Comparison of ENCODE assay signal across 15 cellular contexts in genomic region chr4:88705805-88706518, GRCh38. TPM values are rescaled to one million over a fixed set of nuclear protein-coding genes. Genes with fewer than 3 reads are reported as not detected.
DNase-seq lines count a peak whose midpoint lies in the region; ATAC-seq and TF ChIP-seq lines count a peak whose summit lies in the region.
"Had no signal": no experiment of that assay in that cellular context is flagged by ENCODE, and none has a peak within 500 bp of the region (broad histone marks: within the 10 kb centered on the region; RNA-seq: fewer than 3 reads in every experiment).

No MANE protein-coding gene starts in this region.

- no peak for ATAC-seq in activated naive CD8-positive, alpha-beta T cell treated with anti-CD3 and anti-CD28 coated beads, Interleukin-2, amount 50 U/mL, for 24 hours
- ATAC-seq in HG02973 (IDR thresholded peaks at IDR 0.05; ENCODE audit: unreplicated experiment) = no peak

- WGBS in spleen, 5 donors = 79 to 94% (median 84%) methylated on average over 3 of the region's 3 CpGs

- H3K4me1 ChIP-seq in tibial artery (peaks cover 0 to 23% (median 21%) of the 10 kb centered on the region in 4 donors), spleen (no peaks in the 10 kb centered on the region)

- TF ChIP-seq POLR2A in spleen (IDR thresholded peaks at IDR 0.05) = no peak

- peak overlapping the region; percentile 76 for H3K27ac ChIP-seq in caudate nucleus (ENCODE audit: low read depth, low read length)
- peak overlapping the region; percentile 13 for H3K27ac ChIP-seq in layer of hippocampus (ENCODE audit: low read depth, low read length)
- H3K27ac ChIP-seq in tibial artery = peak overlapping the region; percentile 62 to 79
- no peak overlapping the region for H3K27ac ChIP-seq in spleen
- H3K27ac ChIP-seq: parathyroid adenoma had no signal

- no peak for DNase-seq in activated naive CD8-positive, alpha-beta T cell treated with anti-CD3 and anti-CD28 coated beads, Interleukin-2, amount 50 U/mL, for 24 hours
- no peak for DNase-seq in activated naive CD8-positive, alpha-beta T cell treated with anti-CD3 and anti-CD28 coated beads for 36 hours
- no peak for DNase-seq in caudate nucleus (lab: John Stamatoyannopoulos, UW)
- no peak for DNase-seq in tibial artery
- no peak for DNase-seq in effector CD4-positive, alpha-beta T cell
- DNase-seq in spleen = no peak
- DNase-seq: activated B cell treated with CpG ODN at 0.5 μM for 24 hours, GF-D8, NCI-H524 treated with DMSO at 0.1 percent for 48 hours had no signal

- H3K9me3 ChIP-seq in tibial artery (no peaks in the 10 kb centered on the region), spleen (no peaks in the 10 kb centered on the region)
- H3K9me3 ChIP-seq: heart right ventricle, testis had no signal

- H3K36me3 Mint-ChIP-seq in activated naive CD8-positive, alpha-beta T cell treated with anti-CD3 and anti-CD28 coated beads, Interleukin-2, amount 50 U/mL, for 24 hours (ENCODE audit: low read depth) = peaks cover 38% of the 10 kb centered on the region
- H3K36me3 Mint-ChIP-seq in activated naive CD8-positive, alpha-beta T cell treated with anti-CD3 and anti-CD28 coated beads for 36 hours = peaks cover 34% of the 10 kb centered on the region

- H3K4me1 Mint-ChIP-seq in activated naive CD8-positive, alpha-beta T cell treated with anti-CD3 and anti-CD28 coated beads, Interleukin-2, amount 50 U/mL, for 24 hours = peaks cover 5% of the 10 kb centered on the region
- no peaks in the 10 kb centered on the region for H3K4me1 Mint-ChIP-seq in activated naive CD8-positive, alpha-beta T cell treated with anti-CD3 and anti-CD28 coated beads for 36 hours
- H3K4me1 Mint-ChIP-seq: activated B cell treated with CpG ODN at 0.5 μM for 24 hours had no signal

- H3K27me3 ChIP-seq in layer of hippocampus (ENCODE audit: control insufficient read depth, insufficient read depth, low read length) = no peaks in the 10 kb centered on the region
- H3K27me3 ChIP-seq in tibial artery = no peaks in the 10 kb centered on the region
- no peaks in the 10 kb centered on the region for H3K27me3 ChIP-seq in spleen (replicated peaks in 1 of 7)
- H3K27me3 ChIP-seq: heart right ventricle, testis had no signal

- H3K27me3 Mint-ChIP-seq in activated naive CD8-positive, alpha-beta T cell treated with anti-CD3 and anti-CD28 coated beads, Interleukin-2, amount 50 U/mL, for 24 hours = no peaks in the 10 kb centered on the region
- no peaks in the 10 kb centered on the region for H3K27me3 Mint-ChIP-seq in activated naive CD8-positive, alpha-beta T cell treated with anti-CD3 and anti-CD28 coated beads for 36 hours
- H3K27me3 Mint-ChIP-seq: activated B cell treated with CpG ODN at 0.5 μM for 24 hours had no signal

- H3K4me3 ChIP-seq in tibial artery = no peak overlapping the region
- no peak overlapping the region for H3K4me3 ChIP-seq in spleen
- H3K4me3 ChIP-seq: heart right ventricle, testis had no signal

- intact Hi-C loops in tibial artery (cut with DNase I; ENCODE audit: low total_unique reads) (loop anchor here (2.0 to 10.0 kb wide), 3 partner anchors 109 to 399 kb away; no protein-coding TSS in a partner anchor), spleen (cut with DNase I; ENCODE audit: low total_unique reads) (no loop called here)

- H3K9me3 Mint-ChIP-seq in activated naive CD8-positive, alpha-beta T cell treated with anti-CD3 and anti-CD28 coated beads, Interleukin-2, amount 50 U/mL, for 24 hours = no peaks in the 10 kb centered on the region
- no peaks in the 10 kb centered on the region for H3K9me3 Mint-ChIP-seq in activated naive CD8-positive, alpha-beta T cell treated with anti-CD3 and anti-CD28 coated beads for 36 hours
- H3K9me3 Mint-ChIP-seq: activated B cell treated with CpG ODN at 0.5 μM for 24 hours; activated T-helper 1 cell treated with anti-CD3 and anti-CD28 coated beads, Interleukin-12 subunit alpha, Interleukin-12 subunit beta, Interleukin-2, Interleukin-4 antibody, amounts not matched to agents 30 ng/mL and 10 ng/mL and 1 ng/mL, durations not matched to agents 14 hours and 24 hours and 36 hours had no signal

- H3K36me3 ChIP-seq in tibial artery (peaks cover 20 to 57% (median 24%) of the 10 kb centered on the region in 3 donors), spleen (peaks cover 0 to 94% (median 54%) of the 10 kb centered on the region in 6 donors)

- TF ChIP-seq CTCF in tibial artery (IDR thresholded peaks at IDR 0.05) (no peak), spleen (IDR thresholded peaks at IDR 0.05 in 8 of 11, conservative IDR thresholded peaks at IDR 0.05 in 3 of 11) (no peak)

- peak overlapping the region; percentile 17 for H3K27ac Mint-ChIP-seq in activated naive CD8-positive, alpha-beta T cell treated with anti-CD3 and anti-CD28 coated beads, Interleukin-2, amount 50 U/mL, for 24 hours
- H3K27ac Mint-ChIP-seq in activated naive CD8-positive, alpha-beta T cell treated with anti-CD3 and anti-CD28 coated beads for 36 hours = no peak overlapping the region
- H3K27ac Mint-ChIP-seq: activated B cell treated with CpG ODN at 0.5 μM for 24 hours; activated T-helper 1 cell treated with anti-CD3 and anti-CD28 coated beads, Interleukin-12 subunit alpha, Interleukin-12 subunit beta, Interleukin-2, Interleukin-4 antibody, amounts not matched to agents 30 ng/mL and 10 ng/mL and 1 ng/mL, durations not matched to agents 14 hours and 24 hours and 36 hours had no signal

- H3K4me3 Mint-ChIP-seq in activated naive CD8-positive, alpha-beta T cell treated with anti-CD3 and anti-CD28 coated beads, Interleukin-2, amount 50 U/mL, for 24 hours = no peak overlapping the region
- H3K4me3 Mint-ChIP-seq in activated naive CD8-positive, alpha-beta T cell treated with anti-CD3 and anti-CD28 coated beads for 36 hours = no peak overlapping the region
- H3K4me3 Mint-ChIP-seq: activated B cell treated with CpG ODN at 0.5 μM for 24 hours; activated T-helper 1 cell treated with anti-CD3 and anti-CD28 coated beads, Interleukin-12 subunit alpha, Interleukin-12 subunit beta, Interleukin-2, Interleukin-4 antibody, amounts not matched to agents 30 ng/mL and 10 ng/mL and 1 ng/mL, durations not matched to agents 14 hours and 24 hours and 36 hours had no signal

RNA-seq across cellular contexts. Expression of gene NAP1L5, which starts 8.3 kb away (rescaled TPM):
- 1 to 10 TPM; 8.2 to 8.4 TPM for total RNA-seq in activated naive CD8-positive, alpha-beta T cell treated with anti-CD3 and anti-CD28 coated beads for 36 hours
- total RNA-seq in spleen = 1 to 10 TPM; 3.8 to 6.1 (median 4.8) TPM
- 1 to 10 TPM; 3.5 to 6.7 (median 5.0) TPM for polyA plus RNA-seq in spleen

Comparison
In these comparisons a context has a peak if more than half of its experiments do, and no peak if none do; other contexts are left out.
1. H3K27ac ChIP-seq: peak in caudate nucleus (single experiment), layer of hippocampus (single experiment) and tibial artery (2 of 2); none in spleen (0 of 8).